ENCODE assay signal across 13 cellular contexts in the genomic region with DNA sequence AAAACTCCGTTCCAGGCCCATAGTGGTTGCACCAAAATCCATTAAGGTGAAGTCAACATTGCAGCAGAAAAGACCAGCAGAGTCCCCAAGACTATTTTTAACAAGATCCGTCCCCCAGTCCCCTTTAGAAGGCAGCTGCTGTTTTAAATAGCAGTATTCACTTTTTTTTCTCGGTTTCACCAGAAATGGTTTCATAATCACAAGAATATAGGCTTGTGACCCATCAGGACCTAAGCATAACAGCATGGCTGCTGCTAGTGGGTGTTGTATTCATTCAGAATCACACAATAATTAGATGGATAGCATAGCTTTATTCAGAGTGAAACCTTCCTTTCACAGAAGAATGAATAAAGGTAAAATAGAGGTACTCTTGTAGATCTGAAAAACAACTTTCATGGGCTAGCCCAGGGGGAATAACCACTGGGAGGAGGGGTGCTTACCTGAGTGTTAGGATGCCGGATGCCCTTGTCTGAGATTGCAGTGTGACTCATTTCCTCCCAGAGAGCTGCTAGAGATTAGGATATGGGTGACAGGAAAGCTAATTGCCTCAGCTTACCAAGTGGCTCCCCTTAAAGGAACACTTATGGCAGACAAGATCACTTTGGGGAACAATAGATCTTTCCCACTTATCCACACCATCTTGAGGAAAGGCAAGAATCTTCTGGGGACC. TPM values are rescaled to one million over a fixed set of nuclear protein-coding genes. Genes with fewer than 3 reads are reported as not detected.
DNase-seq lines count a peak whose midpoint lies in the region; ATAC-seq and TF ChIP-seq lines count a peak whose summit lies in the region.
"Had no signal": no experiment of that assay in that cellular context is flagged by ENCODE, and none has a peak within 500 bp of the region (broad histone marks: within the 10 kb centered on the region; RNA-seq: fewer than 3 reads in every experiment).

No MANE protein-coding gene starts in this region.

- H2AFZ ChIP-seq in osteoblast (ENCODE audit: low read length): no peak overlapping the region
- H2AFZ ChIP-seq in GM23338: no peak overlapping the region

- no peak for TF ChIP-seq POLR2A in adrenal gland (IDR thresholded peaks at IDR 0.05)

- H3K36me3 Mint-ChIP-seq in activated CD8-positive, alpha-beta T cell treated with anti-CD3 and anti-CD28 coated beads for 36 hours (ENCODE audit: low read depth): no peaks in the 10 kb centered on the region
- no peaks in the 10 kb centered on the region for H3K36me3 Mint-ChIP-seq in activated CD8-positive, alpha-beta T cell treated with anti-CD3 and anti-CD28 coated beads, Interleukin-2, amount 10 ng/mL, durations not matched to agents 7 days and 5 days (ENCODE audit: low read depth)
- H3K36me3 Mint-ChIP-seq in GM23338 (ENCODE audit: low read depth): no peaks in the 10 kb centered on the region
- H3K36me3 Mint-ChIP-seq: activated naive CD8-positive, alpha-beta T cell treated with anti-CD3 and anti-CD28 coated beads, Interleukin-2, amount 10 ng/mL, durations not matched to agents 7 days and 5 days had no signal

- H3K9me3 Mint-ChIP-seq in activated CD8-positive, alpha-beta T cell treated with anti-CD3 and anti-CD28 coated beads for 36 hours: no peaks in the 10 kb centered on the region
- no peaks in the 10 kb centered on the region for H3K9me3 Mint-ChIP-seq in activated CD8-positive, alpha-beta T cell treated with anti-CD3 and anti-CD28 coated beads, Interleukin-2, amount 10 ng/mL, durations not matched to agents 7 days and 5 days (ENCODE audit: insufficient read depth)
- peaks cover 5% of the 10 kb centered on the region; the same call in 2 of the 3 replicates for H3K9me3 Mint-ChIP-seq in GM23338
- H3K9me3 Mint-ChIP-seq: activated naive CD8-positive, alpha-beta T cell treated with anti-CD3 and anti-CD28 coated beads, Interleukin-2, amount 10 ng/mL, durations not matched to agents 7 days and 5 days had no signal

- ATAC-seq in activated CD8-positive, alpha-beta T cell treated with anti-CD3 and anti-CD28 coated beads for 36 hours: peak; percentile 47
- no peak for ATAC-seq in activated CD8-positive, alpha-beta T cell treated with anti-CD3 and anti-CD28 coated beads, Interleukin-2, amount 10 ng/mL, durations not matched to agents 7 days and 5 days
- ATAC-seq in GM21576 (IDR thresholded peaks at IDR 0.05; ENCODE audit: unreplicated experiment) (peak; percentile 92), HG03354 (IDR thresholded peaks at IDR 0.05; ENCODE audit: poor library complexity, severe bottlenecking, unreplicated experiment) (peak; percentile 90), GM23338 (no peak)
- ATAC-seq: Panc1 had no signal

- H4K20me1 ChIP-seq in osteoblast (ENCODE audit: insufficient read depth, low read length): no peaks in the 10 kb centered on the region
- no peaks in the 10 kb centered on the region for H4K20me1 ChIP-seq in GM23338 (replicated peaks; ENCODE audit: insufficient read depth)

- no peak for TF ChIP-seq CTCF in activated CD8-positive, alpha-beta T cell treated with anti-CD3 and anti-CD28 coated beads for 36 hours (IDR thresholded peaks at IDR 0.05)
- no peak for TF ChIP-seq CTCF in osteoblast (IDR thresholded peaks at IDR 0.05; ENCODE audit: extremely low read depth, low read depth, low read length)
- no peak for TF ChIP-seq CTCF in adrenal gland (IDR thresholded peaks at IDR 0.05)
- no peak for TF ChIP-seq CTCF in GM23338 (conservative IDR thresholded peaks at IDR 0.05; ENCODE audit: low read depth in 2 of 2)
- TF ChIP-seq CTCF in dorsolateral prefrontal cortex (IDR thresholded peaks at IDR 0.05 in 54 of 56, conservative IDR thresholded peaks at IDR 0.05 in 2 of 56; ENCODE audit: low read depth in 1 of 56, partially characterized antibody in 56 of 56): no peak

- H3K4me3 ChIP-seq in osteoblast (ENCODE audit: insufficient read depth, low read length) (no peak overlapping the region), adrenal gland (no peak overlapping the region), GM23338 (no peak overlapping the region), dorsolateral prefrontal cortex (no peak overlapping the region)

- WGBS in adrenal gland, 4 donors: 55 to 66% (median 59%) methylated on average over 4 of the region's 4 CpGs

- H3K36me3 ChIP-seq in osteoblast (ENCODE audit: insufficient read depth, low read length): no peaks in the 10 kb centered on the region
- no peaks in the 10 kb centered on the region for H3K36me3 ChIP-seq in adrenal gland (replicated peaks in 1 of 2)
- H3K36me3 ChIP-seq in GM23338 (ENCODE audit: insufficient read depth): no peaks in the 10 kb centered on the region

- no peaks in the 10 kb centered on the region for H3K27me3 ChIP-seq in osteoblast (ENCODE audit: insufficient read depth, low read length)
- H3K27me3 ChIP-seq in adrenal gland: peaks cover 3% of the 10 kb centered on the region
- no peaks in the 10 kb centered on the region for H3K27me3 ChIP-seq in GM23338 (ENCODE audit: insufficient read depth)
- peaks cover 0 to 3% (median 0%) of the 10 kb centered on the region in 45 donors for H3K27me3 ChIP-seq in dorsolateral prefrontal cortex

- H3K27ac ChIP-seq in osteoblast (ENCODE audit: low read depth, low read length): no peak overlapping the region
- H3K27ac ChIP-seq in adrenal gland: no peak overlapping the region
- H3K27ac ChIP-seq in GM23338 (ENCODE audit: low read depth): no peak overlapping the region
- no peak overlapping the region for H3K27ac ChIP-seq in dorsolateral prefrontal cortex

- H3K9me3 ChIP-seq in osteoblast (ENCODE audit: low read depth, low read length) (no peaks in the 10 kb centered on the region), adrenal gland (replicated peaks in 1 of 3) (no peaks in the 10 kb centered on the region)

- H3K4me3 Mint-ChIP-seq in activated CD8-positive, alpha-beta T cell treated with anti-CD3 and anti-CD28 coated beads for 36 hours: no peak overlapping the region
- no peak overlapping the region for H3K4me3 Mint-ChIP-seq in activated CD8-positive, alpha-beta T cell treated with anti-CD3 and anti-CD28 coated beads, Interleukin-2, amount 10 ng/mL, durations not matched to agents 7 days and 5 days
- H3K4me3 Mint-ChIP-seq in GM23338: no peak overlapping the region
- H3K4me3 Mint-ChIP-seq: activated naive CD8-positive, alpha-beta T cell treated with anti-CD3 and anti-CD28 coated beads, Interleukin-2, amount 10 ng/mL, durations not matched to agents 7 days and 5 days had no signal

- no peaks in the 10 kb centered on the region for H3K9me2 ChIP-seq in GM23338 (ENCODE audit: insufficient read depth)

- POLR2A ChIA-PET in activated CD8-positive, alpha-beta T cell treated with anti-CD3 and anti-CD28 coated beads for 36 hours (lab: Charles Lee): no interaction called here
- POLR2A ChIA-PET in activated CD8-positive, alpha-beta T cell treated with anti-CD3 and anti-CD28 coated beads, Interleukin-2, amount 10 ng/mL, durations not matched to agents 7 days and 5 days (lab: Charles Lee): no interaction called here

- CTCF ChIA-PET in activated CD8-positive, alpha-beta T cell treated with anti-CD3 and anti-CD28 coated beads for 36 hours (lab: Charles Lee): interaction anchor here (1.5 kb wide), 1 partner anchor 25 kb away, joined by 5 read pairs; no protein-coding TSS in a partner anchor
- CTCF ChIA-PET in activated CD8-positive, alpha-beta T cell treated with anti-CD3 and anti-CD28 coated beads, Interleukin-2, amount 10 ng/mL, durations not matched to agents 7 days and 5 days (lab: Charles Lee): no interaction called here

- peak; percentile 9 for DNase-seq in activated CD8-positive, alpha-beta T cell treated with anti-CD3 and anti-CD28 coated beads for 36 hours
- no peak for DNase-seq in activated CD8-positive, alpha-beta T cell treated with anti-CD3 and anti-CD28 coated beads, Interleukin-2, amount 10 ng/mL, durations not matched to agents 7 days and 5 days
- DNase-seq in osteoblast (ENCODE audit: insufficient read length, low spot score, missing footprints) (peak; percentile 21), adrenal gland (no peak), GM23338 (ENCODE audit: low spot score) (no peak), dorsolateral prefrontal cortex (no peak)
- DNase-seq: activated naive CD8-positive, alpha-beta T cell treated with anti-CD3 and anti-CD28 coated beads, Interleukin-2, amount 10 ng/mL, durations not matched to agents 7 days and 5 days; effector CD8-positive, alpha-beta T cell; hypothalamus; NCI-H1105 had no signal

- H3K4me2 ChIP-seq in osteoblast (ENCODE audit: insufficient read depth, low read length) (no peak overlapping the region), GM23338 (no peak overlapping the region)

- H3K27me3 Mint-ChIP-seq in activated CD8-positive, alpha-beta T cell treated with anti-CD3 and anti-CD28 coated beads for 36 hours: peaks cover 13% of the 10 kb centered on the region
- peaks cover 6% of the 10 kb centered on the region for H3K27me3 Mint-ChIP-seq in activated CD8-positive, alpha-beta T cell treated with anti-CD3 and anti-CD28 coated beads, Interleukin-2, amount 10 ng/mL, durations not matched to agents 7 days and 5 days (ENCODE audit: low read depth)
- H3K27me3 Mint-ChIP-seq in GM23338 (ENCODE audit: insufficient read depth, low read depth, poor library complexity): peaks cover 3% of the 10 kb centered on the region

- no peak overlapping the region for H3K27ac Mint-ChIP-seq in activated CD8-positive, alpha-beta T cell treated with anti-CD3 and anti-CD28 coated beads for 36 hours
- no peak overlapping the region for H3K27ac Mint-ChIP-seq in activated CD8-positive, alpha-beta T cell treated with anti-CD3 and anti-CD28 coated beads, Interleukin-2, amount 10 ng/mL, durations not matched to agents 7 days and 5 days
- no peak overlapping the region for H3K27ac Mint-ChIP-seq in GM23338
- H3K27ac Mint-ChIP-seq: activated naive CD8-positive, alpha-beta T cell treated with anti-CD3 and anti-CD28 coated beads, Interleukin-2, amount 10 ng/mL, durations not matched to agents 7 days and 5 days had no signal

- H3K79me2 ChIP-seq in osteoblast (ENCODE audit: insufficient read depth, low read length) (no peaks in the 10 kb centered on the region), GM23338 (replicated peaks; ENCODE audit: insufficient read depth) (no peaks in the 10 kb centered on the region)

- no peaks in the 10 kb centered on the region for H3F3A ChIP-seq in GM23338 (replicated peaks; ENCODE audit: low read depth)

- H3K4me1 ChIP-seq in osteoblast (ENCODE audit: insufficient read depth, low read length): no peaks in the 10 kb centered on the region
- no peaks in the 10 kb centered on the region for H3K4me1 ChIP-seq in adrenal gland (replicated peaks in 1 of 2)
- no peaks in the 10 kb centered on the region for H3K4me1 ChIP-seq in GM23338 (ENCODE audit: insufficient read depth)

- intact Hi-C loops in activated CD8-positive, alpha-beta T cell treated with anti-CD3 and anti-CD28 coated beads for 36 hours (cut with micrococcal nuclease): no loop called here
- intact Hi-C loops in adrenal gland (cut with DNase I) (no loop called here), dorsolateral prefrontal cortex (cut with DNase I) (no loop called here)

- H3K4me1 Mint-ChIP-seq in activated CD8-positive, alpha-beta T cell treated with anti-CD3 and anti-CD28 coated beads for 36 hours (ENCODE audit: low read depth): peaks cover 3% of the 10 kb centered on the region
- peaks cover 3% of the 10 kb centered on the region for H3K4me1 Mint-ChIP-seq in activated CD8-positive, alpha-beta T cell treated with anti-CD3 and anti-CD28 coated beads, Interleukin-2, amount 10 ng/mL, durations not matched to agents 7 days and 5 days (ENCODE audit: low read depth)
- no peaks in the 10 kb centered on the region for H3K4me1 Mint-ChIP-seq in GM23338

RNA-seq across cellular contexts. Expression of a gene that starts 35.0 kb away (rescaled TPM):
- total RNA-seq in activated CD8-positive, alpha-beta T cell treated with anti-CD3 and anti-CD28 coated beads for 36 hours: not detected
- total RNA-seq in activated CD8-positive, alpha-beta T cell treated with anti-CD3 and anti-CD28 coated beads, Interleukin-2, amount 10 ng/mL, durations not matched to agents 7 days and 5 days: not detected
- not detected in 2 replicates for total RNA-seq in osteoblast
- total RNA-seq in adrenal gland: 10 to 100 TPM in 5 of 8 donors, 1 to 10 TPM in 3; 3.9 to 19.9 (median 11.4) TPM
- 10 to 100 TPM in 2 of 3 donors, 1 to 10 TPM in 1; 6.8 to 75.0 (median 11.1) TPM for polyA plus RNA-seq in adrenal gland
- total RNA-seq in GM23338 (2014; rRNA removed; shearing (Covaris generic)): not detected in 2 replicates
- 0.29 TPM in 1 of 2 replicates, not detected in the other for polyA plus RNA-seq in GM23338 (2016; fragmentation: Nextera tagmentation; extraction: Ambion mirVana)
- total RNA-seq in dorsolateral prefrontal cortex: 10 to 100 TPM in 109 of 120 experiments, 1 to 10 TPM in 11; 5.2 to 55.9 (median 16.9) TPM
- total RNA-seq: activated naive CD8-positive, alpha-beta T cell treated with anti-CD3 and anti-CD28 coated beads, Interleukin-2, amount 10 ng/mL, durations not matched to agents 7 days and 5 days had no signal

Comparison
In these comparisons a context has a peak if more than half of its experiments do, and no peak if none do; other contexts are left out.
1. ATAC-seq: peak in activated CD8-positive, alpha-beta T cell treated with anti-CD3 and anti-CD28 coated beads for 36 hours (single experiment), GM21576 (single experiment) and HG03354 (single experiment); none in activated CD8-positive, alpha-beta T cell treated with anti-CD3 and anti-CD28 coated beads, Interleukin-2, amount 10 ng/mL, durations not matched to agents 7 days and 5 days (single experiment) and GM23338 (single experiment).
2. DNase-seq: peak in activated CD8-positive, alpha-beta T cell treated with anti-CD3 and anti-CD28 coated beads for 36 hours (single experiment) and osteoblast (single experiment); none in activated CD8-positive, alpha-beta T cell treated with anti-CD3 and anti-CD28 coated beads, Interleukin-2, amount 10 ng/mL, durations not matched to agents 7 days and 5 days (single experiment), adrenal gland (0 of 7), GM23338 (single experiment) and dorsolateral prefrontal cortex (0 of 10).